1 cellular context compared by ENCODE assay signal in genomic region chr4:153488006-153488718, GRCh38.
A peak's percentile ranks its signal among the peaks of the same experiment; 100 is the strongest.
TF ChIP-seq lines count a peak whose summit lies in the region.

No MANE protein-coding gene starts in this region.

TF ChIP-seq in GM12878, 131 proteins besides CTCF, POLR2A, EP300 and RAD21 (continued from another document and continues in another):
- TF ChIP-seq ZBTB33 (IDR thresholded peaks at IDR 0.05) (no peak), ZNF207 (IDR thresholded peaks at IDR 0.05; ENCODE audit: borderline replicate concordance) (peak; percentile 51; the same call in 1 of the 2 replicates), RUNX3 (IDR thresholded peaks at IDR 0.05; ENCODE audit: low read length) (no peak), JUNB (IDR thresholded peaks at IDR 0.05) (peak; percentile 57; the same call in 1 of the 2 replicates), CHD1 (IDR thresholded peaks at IDR 0.05; ENCODE audit: low read depth, low read length) (no peak), ATF3 (IDR thresholded peaks at IDR 0.05; ENCODE audit: borderline replicate concordance, extremely low read depth, low read depth, low read length) (no peak), YBX1 (IDR thresholded peaks at IDR 0.05) (no peak), ELK1 (IDR thresholded peaks at IDR 0.05; ENCODE audit: low read depth, low read length) (peak; percentile 62; the same call in 1 of the 2 replicates), BACH1 (IDR thresholded peaks at IDR 0.05; ENCODE audit: borderline replicate concordance) (peak; percentile 74; the same call in 1 of the 2 replicates), MYB (IDR thresholded peaks at IDR 0.05; ENCODE audit: borderline replicate concordance, low read depth, low read length) (0 out of 2 replicates have a peak, but pooled peaks have one; percentile 39), WRNIP1 (IDR thresholded peaks at IDR 0.05; ENCODE audit: borderline replicate concordance, low read depth, low read length) (0 out of 2 replicates have a peak, but pooled peaks have one; percentile 58), E2F8 (IDR thresholded peaks at IDR 0.05; ENCODE audit: low read depth, partially characterized antibody) (no peak), SIN3A (IDR thresholded peaks at IDR 0.05; ENCODE audit: low read depth, low read length) (no peak), CHD4 (IDR thresholded peaks at IDR 0.05) (no peak), ZNF592 (IDR thresholded peaks at IDR 0.05) (peak; percentile 4; the same call in 1 of the 2 replicates), CBX3 (IDR thresholded peaks at IDR 0.05; ENCODE audit: borderline replicate concordance, low read depth) (no peak), RELA (IDR thresholded peaks at IDR 0.05; ENCODE audit: borderline replicate concordance, partially characterized antibody) (peak; percentile 92), GABPA (IDR thresholded peaks at IDR 0.05; ENCODE audit: low read depth) (no peak), IKZF1 (conservative IDR thresholded peaks at IDR 0.05) (peak; percentile 97), POU2F2 (IDR thresholded peaks at IDR 0.05; ENCODE audit: borderline replicate concordance, low read depth, low read length) (peak; percentile 74; the same call in 2 of the 3 replicates), LARP7 (IDR thresholded peaks at IDR 0.05) (no peak), POLR2AphosphoS2 (IDR thresholded peaks at IDR 0.05; ENCODE audit: low read depth, low read length) (no peak), MEF2A (IDR thresholded peaks at IDR 0.05; ENCODE audit: insufficient read depth, low read depth, low read length) (peak; percentile 79; the same call in 1 of the 2 replicates), STAT3 (IDR thresholded peaks at IDR 0.05; ENCODE audit: low read depth, low read length) (0 out of 2 replicates have a peak, but pooled peaks have one; percentile 18), TAF1 (IDR thresholded peaks at IDR 0.05; ENCODE audit: borderline replicate concordance, low read depth, low read length) (0 out of 2 replicates have a peak, but pooled peaks have one; percentile 0), ASH2L (IDR thresholded peaks at IDR 0.05; ENCODE audit: borderline replicate concordance, low read depth) (no peak), MTA3 (IDR thresholded peaks at IDR 0.05; ENCODE audit: borderline replicate concordance, low read length) (no peak), EED (IDR thresholded peaks at IDR 0.05; ENCODE audit: low read depth) (peak; percentile 93), PML (IDR thresholded peaks at IDR 0.05; ENCODE audit: low read length) (no peak), RB1 (IDR thresholded peaks at IDR 0.05; ENCODE audit: borderline replicate concordance) (peak; percentile 22; the same call in 1 of the 2 replicates), RELB (IDR thresholded peaks at IDR 0.05; ENCODE audit: low read depth) (peak; percentile 96), CEBPZ (IDR thresholded peaks at IDR 0.05; ENCODE audit: low read depth, low read length) (no peak), BRCA1 (IDR thresholded peaks at IDR 0.05; ENCODE audit: low read depth, low read length) (no peak), POLR2AphosphoS5 (IDR thresholded peaks at IDR 0.05; ENCODE audit: low read length) (no peak)
- TF ChIP-seq, protein P1, sequence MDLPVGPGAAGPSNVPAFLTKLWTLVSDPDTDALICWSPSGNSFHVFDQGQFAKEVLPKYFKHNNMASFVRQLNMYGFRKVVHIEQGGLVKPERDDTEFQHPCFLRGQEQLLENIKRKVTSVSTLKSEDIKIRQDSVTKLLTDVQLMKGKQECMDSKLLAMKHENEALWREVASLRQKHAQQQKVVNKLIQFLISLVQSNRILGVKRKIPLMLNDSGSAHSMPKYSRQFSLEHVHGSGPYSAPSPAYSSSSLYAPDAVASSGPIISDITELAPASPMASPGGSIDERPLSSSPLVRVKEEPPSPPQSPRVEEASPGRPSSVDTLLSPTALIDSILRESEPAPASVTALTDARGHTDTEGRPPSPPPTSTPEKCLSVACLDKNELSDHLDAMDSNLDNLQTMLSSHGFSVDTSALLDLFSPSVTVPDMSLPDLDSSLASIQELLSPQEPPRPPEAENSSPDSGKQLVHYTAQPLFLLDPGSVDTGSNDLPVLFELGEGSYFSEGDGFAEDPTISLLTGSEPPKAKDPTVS (IDR thresholded peaks at IDR 0.05; ENCODE audit: low read depth, low read length), result no peak
- TF ChIP-seq, protein P2, sequence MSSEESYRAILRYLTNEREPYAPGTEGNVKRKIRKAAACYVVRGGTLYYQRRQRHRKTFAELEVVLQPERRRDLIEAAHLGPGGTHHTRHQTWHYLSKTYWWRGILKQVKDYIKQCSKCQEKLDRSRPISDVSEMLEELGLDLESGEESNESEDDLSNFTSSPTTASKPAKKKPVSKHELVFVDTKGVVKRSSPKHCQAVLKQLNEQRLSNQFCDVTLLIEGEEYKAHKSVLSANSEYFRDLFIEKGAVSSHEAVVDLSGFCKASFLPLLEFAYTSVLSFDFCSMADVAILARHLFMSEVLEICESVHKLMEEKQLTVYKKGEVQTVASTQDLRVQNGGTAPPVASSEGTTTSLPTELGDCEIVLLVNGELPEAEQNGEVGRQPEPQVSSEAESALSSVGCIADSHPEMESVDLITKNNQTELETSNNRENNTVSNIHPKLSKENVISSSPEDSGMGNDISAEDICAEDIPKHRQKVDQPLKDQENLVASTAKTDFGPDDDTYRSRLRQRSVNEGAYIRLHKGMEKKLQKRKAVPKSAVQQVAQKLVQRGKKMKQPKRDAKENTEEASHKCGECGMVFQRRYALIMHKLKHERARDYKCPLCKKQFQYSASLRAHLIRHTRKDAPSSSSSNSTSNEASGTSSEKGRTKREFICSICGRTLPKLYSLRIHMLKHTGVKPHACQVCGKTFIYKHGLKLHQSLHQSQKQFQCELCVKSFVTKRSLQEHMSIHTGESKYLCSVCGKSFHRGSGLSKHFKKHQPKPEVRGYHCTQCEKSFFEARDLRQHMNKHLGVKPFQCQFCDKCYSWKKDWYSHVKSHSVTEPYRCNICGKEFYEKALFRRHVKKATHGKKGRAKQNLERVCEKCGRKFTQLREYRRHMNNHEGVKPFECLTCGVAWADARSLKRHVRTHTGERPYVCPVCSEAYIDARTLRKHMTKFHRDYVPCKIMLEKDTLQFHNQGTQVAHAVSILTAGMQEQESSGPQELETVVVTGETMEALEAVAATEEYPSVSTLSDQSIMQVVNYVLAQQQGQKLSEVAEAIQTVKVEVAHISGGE (CRISPR knock-in tag; IDR thresholded peaks at IDR 0.05), result no peak
